Comparison of ENCODE assay signal across 18 cellular contexts in the genomic region with DNA sequence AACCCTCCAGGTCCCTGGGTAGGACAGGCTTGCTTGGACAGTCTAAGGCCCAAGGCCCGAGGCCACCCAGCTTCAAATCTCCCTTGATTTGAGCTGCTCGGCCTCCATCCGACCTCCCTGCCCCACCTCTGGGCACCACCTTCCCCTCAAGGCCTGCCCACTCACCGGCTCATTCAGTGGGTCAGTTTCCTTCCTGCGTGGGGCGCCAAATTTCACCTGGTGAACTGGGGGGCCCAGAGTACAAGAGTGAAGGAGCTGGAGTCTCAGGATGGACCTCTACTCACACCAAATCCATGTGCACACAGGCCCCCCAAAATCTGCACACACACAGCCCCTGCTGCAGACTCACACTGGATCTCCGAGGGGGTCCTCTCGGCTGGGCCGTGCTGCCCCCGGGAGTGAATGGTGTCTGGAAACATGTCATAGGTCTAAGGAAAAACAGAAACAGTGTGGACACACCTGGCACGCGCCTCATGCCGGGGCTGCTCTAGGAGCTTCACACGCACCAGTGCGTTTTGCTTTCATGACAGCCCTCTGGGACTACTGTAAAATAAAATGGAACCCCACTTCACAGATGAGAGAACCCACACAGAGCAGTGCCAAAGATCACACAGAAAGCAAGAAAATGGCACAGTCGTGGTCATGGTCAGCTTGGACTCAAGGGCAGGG. TPM values are rescaled to one million over a fixed set of nuclear protein-coding genes. Genes with fewer than 3 reads are reported as not detected.
DNase-seq lines count a peak whose midpoint lies in the region; ATAC-seq lines count a peak whose summit lies in the region.
"Had no signal": no experiment of that assay in that cellular context is flagged by ENCODE, and none has a peak within 500 bp of the region (broad histone marks: within the 10 kb centered on the region; RNA-seq: fewer than 3 reads in every experiment).

No MANE protein-coding gene starts in this region.

- no peaks in the 10 kb centered on the region for H3K9me3 ChIP-seq in CD4-positive, alpha-beta memory T cell (ENCODE audit: control insufficient read depth in 1 of 2, low read length in 2 of 2)
- H3K9me3 ChIP-seq: psoas muscle, tibial artery had no signal

- no peaks in the 10 kb centered on the region for H3K27me3 ChIP-seq in CD4-positive, alpha-beta memory T cell (ENCODE audit: insufficient read depth, low read length)
- H3K27me3 ChIP-seq: foreskin keratinocyte, tibial artery had no signal

- no peaks in the 10 kb centered on the region for H3K27me3 Mint-ChIP-seq in CD4-positive, alpha-beta memory T cell
- H3K27me3 Mint-ChIP-seq in activated CD4-positive, alpha-beta memory T cell treated with anti-CD3 and anti-CD28 coated beads for 36 hours: no peaks in the 10 kb centered on the region
- no peaks in the 10 kb centered on the region for H3K27me3 Mint-ChIP-seq in naive thymus-derived CD8-positive, alpha-beta T cell

- H3K27ac Mint-ChIP-seq in CD4-positive, alpha-beta memory T cell: peak overlapping the region in 5 of 7 donors; percentile 18 to 78 (median 59)
- peak overlapping the region; percentile 25 for H3K27ac Mint-ChIP-seq in activated CD4-positive, alpha-beta memory T cell treated with anti-CD3 and anti-CD28 coated beads for 36 hours
- peak overlapping the region; percentile 11 to 88 (median 73) for H3K27ac Mint-ChIP-seq in naive thymus-derived CD8-positive, alpha-beta T cell
- H3K27ac Mint-ChIP-seq: endodermal cell had no signal

- peak overlapping the region in 4 of 8 donors; percentile 15 to 64 (median 46) for H3K4me3 Mint-ChIP-seq in CD4-positive, alpha-beta memory T cell
- H3K4me3 Mint-ChIP-seq in activated CD4-positive, alpha-beta memory T cell treated with anti-CD3 and anti-CD28 coated beads for 36 hours: no peak overlapping the region
- H3K4me3 Mint-ChIP-seq in naive thymus-derived CD8-positive, alpha-beta T cell: peak overlapping the region in 5 of 10 donors; percentile 46 to 81 (median 58)
- H3K4me3 Mint-ChIP-seq: CD14-positive monocyte, endodermal cell, immature natural killer cell had no signal

- peaks cover 13 to 44% (median 27%) of the 10 kb centered on the region in 4 donors for H3K4me1 Mint-ChIP-seq in CD4-positive, alpha-beta memory T cell
- H3K4me1 Mint-ChIP-seq in activated CD4-positive, alpha-beta memory T cell treated with anti-CD3 and anti-CD28 coated beads for 36 hours (ENCODE audit: low read depth): peaks cover 28% of the 10 kb centered on the region
- peaks cover 16 to 62% (median 50%) of the 10 kb centered on the region in 4 donors for H3K4me1 Mint-ChIP-seq in naive thymus-derived CD8-positive, alpha-beta T cell

- no peaks in the 10 kb centered on the region for H3K9me3 Mint-ChIP-seq in CD4-positive, alpha-beta memory T cell
- no peaks in the 10 kb centered on the region for H3K9me3 Mint-ChIP-seq in activated CD4-positive, alpha-beta memory T cell treated with anti-CD3 and anti-CD28 coated beads for 36 hours
- no peaks in the 10 kb centered on the region for H3K9me3 Mint-ChIP-seq in naive thymus-derived CD8-positive, alpha-beta T cell
- H3K9me3 Mint-ChIP-seq: endodermal cell, immature natural killer cell had no signal

- no peak overlapping the region for H3K4me3 ChIP-seq in CD4-positive, alpha-beta memory T cell (ENCODE audit: low read length in 2 of 2)
- H3K4me3 ChIP-seq: psoas muscle, tibial artery had no signal

- POLR2A ChIA-PET in CD4-positive, alpha-beta memory T cell (lab: Charles Lee; ENCODE audit: partially characterized antibody): interaction anchor here (0.8 to 9.4 kb wide), 11 partner anchors 10 to 79 kb away, joined by 3 to 143 read pairs (median 4); a partner anchor contains a TSS
- POLR2A ChIA-PET in activated CD4-positive, alpha-beta memory T cell treated with anti-CD3 and anti-CD28 coated beads for 36 hours (lab: Charles Lee): no interaction called here
- POLR2A ChIA-PET in naive thymus-derived CD8-positive, alpha-beta T cell (lab: Charles Lee): interaction anchor here (0.8 to 7.3 kb wide), 9 partner anchors 8 to 312 kb away, joined by 3 to 135 read pairs (median 19); a partner anchor contains a TSS

- H3K4me1 ChIP-seq in CD4-positive, alpha-beta memory T cell (ENCODE audit: insufficient read depth, low read length): peaks cover 32% of the 10 kb centered on the region

- intact Hi-C loops in CD4-positive, alpha-beta memory T cell (cut with micrococcal nuclease): no loop called here
- intact Hi-C loops in activated CD4-positive, alpha-beta memory T cell treated with anti-CD3 and anti-CD28 coated beads for 36 hours (cut with micrococcal nuclease): no loop called here

- CTCF ChIA-PET in CD4-positive, alpha-beta memory T cell (lab: Charles Lee; ENCODE audit: partially characterized antibody): interaction anchor here (1.1 to 2.1 kb wide), 3 partner anchors 13 to 56 kb away, joined by 3 to 7 read pairs (median 4); a partner anchor contains a TSS
- CTCF ChIA-PET in activated CD4-positive, alpha-beta memory T cell treated with anti-CD3 and anti-CD28 coated beads for 36 hours (lab: Charles Lee): interaction anchor here (0.9 to 1.4 kb wide), 2 partner anchors 11 to 45 kb away, joined by 3 read pairs; a partner anchor contains a TSS

- no peak overlapping the region for H3K27ac ChIP-seq in CD4-positive, alpha-beta memory T cell (ENCODE audit: low read depth, low read length)
- H3K27ac ChIP-seq: foreskin keratinocyte, psoas muscle, tibial artery had no signal

- peaks cover 29% of the 10 kb centered on the region for H3K36me3 ChIP-seq in CD4-positive, alpha-beta memory T cell (ENCODE audit: insufficient read depth, low read length)

- ATAC-seq in naive thymus-derived CD8-positive, alpha-beta T cell: no peak
- ATAC-seq in HG02763 (IDR thresholded peaks at IDR 0.05; ENCODE audit: unreplicated experiment): no peak
- ATAC-seq: foreskin keratinocyte, psoas muscle, SK-N-SH treated with all-trans-retinoic acid at 6 μM for 48 hours had no signal

- peaks cover 11 to 43% of the 10 kb centered on the region in 2 donors for H3K36me3 Mint-ChIP-seq in CD4-positive, alpha-beta memory T cell
- peaks cover 17% of the 10 kb centered on the region for H3K36me3 Mint-ChIP-seq in activated CD4-positive, alpha-beta memory T cell treated with anti-CD3 and anti-CD28 coated beads for 36 hours
- peaks cover 0 to 39% (median 0%) of the 10 kb centered on the region in 3 donors for H3K36me3 Mint-ChIP-seq in naive thymus-derived CD8-positive, alpha-beta T cell

- DNase-seq in CD4-positive, alpha-beta memory T cell: no peak
- DNase-seq in GM19238 (ENCODE audit: insufficient read length, low spot score) (peak; percentile 50), CD1c-positive myeloid dendritic cell (ENCODE audit: extremely low spot score) (no peak), NCI-H2227 treated with DMSO at 0.1 percent for 48 hours (lab: John Stamatoyannopoulos, UW) (no peak)
- DNase-seq in activated CD4-positive, alpha-beta memory T cell treated with anti-CD3 and anti-CD28 coated beads for 36 hours: no peak
- DNase-seq in naive thymus-derived CD8-positive, alpha-beta T cell: peak in 1 of 10 donors; percentile 49
- no peak for DNase-seq in stimulated activated CD4-positive, alpha-beta T cell treated with anti-CD3 and anti-CD28 coated beads, Interleukin-15, amount 100 ng/mL, for 24 hours
- DNase-seq: activated CD8-positive, alpha-beta memory T cell treated with anti-CD3 and anti-CD28 coated beads, Interleukin-2, amount 50 U/mL, for 48 hours; activated naive CD4-positive, alpha-beta T cell treated with Interleukin-2 at 50 U/mL for 16 hours; caudate nucleus; endodermal cell; foreskin keratinocyte; immature natural killer cell; tibial artery had no signal

RNA-seq across cellular contexts. Expression of a gene that starts 3.6 kb away (rescaled TPM):
- total RNA-seq in CD4-positive, alpha-beta memory T cell: 100 to 1,000 TPM; 122 to 128 TPM
- polyA plus RNA-seq in CD4-positive, alpha-beta memory T cell: 10 to 100 TPM; 32.3 to 57.2 TPM
- total RNA-seq in activated CD4-positive, alpha-beta memory T cell treated with anti-CD3 and anti-CD28 coated beads for 36 hours: 10 to 100 TPM; 83.3 to 85.8 TPM
- 100 to 1,000 TPM; 128 to 135 TPM for total RNA-seq in naive thymus-derived CD8-positive, alpha-beta T cell
- 10 to 100 TPM; 26.6 to 55.5 (median 30.3) TPM for polyA plus RNA-seq in naive thymus-derived CD8-positive, alpha-beta T cell

RNA-seq across cellular contexts. Expression of a gene that starts 11.0 kb away (rescaled TPM):
- total RNA-seq in CD4-positive, alpha-beta memory T cell: 10 to 100 TPM; 41.3 to 42.7 TPM
- polyA plus RNA-seq in CD4-positive, alpha-beta memory T cell: 10 to 100 TPM; 22.4 to 42.1 TPM
- total RNA-seq in activated CD4-positive, alpha-beta memory T cell treated with anti-CD3 and anti-CD28 coated beads for 36 hours: 10 to 100 TPM; 31.3 to 32.2 TPM
- 10 to 100 TPM; 50.7 to 54.1 TPM for total RNA-seq in naive thymus-derived CD8-positive, alpha-beta T cell
- 10 to 100 TPM; 22.1 to 57.4 (median 36.1) TPM for polyA plus RNA-seq in naive thymus-derived CD8-positive, alpha-beta T cell

RNA-seq across cellular contexts. Expression of a gene that starts 21.0 kb away (rescaled TPM):
- 100 to 1,000 TPM; 805 to 832 TPM for total RNA-seq in CD4-positive, alpha-beta memory T cell
- polyA plus RNA-seq in CD4-positive, alpha-beta memory T cell: 100 to 1,000 TPM in 1 of 2 donors, 10 to 100 TPM in 1; 48.3 to 158 TPM
- total RNA-seq in activated CD4-positive, alpha-beta memory T cell treated with anti-CD3 and anti-CD28 coated beads for 36 hours: 100 to 1,000 TPM; 323 to 328 TPM
- total RNA-seq in naive thymus-derived CD8-positive, alpha-beta T cell: 1,000 to 10,000 TPM; 1,030 to 1,057 TPM
- polyA plus RNA-seq in naive thymus-derived CD8-positive, alpha-beta T cell: 100 to 1,000 TPM in 1 of 3 donors, 10 to 100 TPM in 2; 87.0 to 138 (median 96.6) TPM

RNA-seq across cellular contexts. Expression of a gene that starts 39.6 kb away (rescaled TPM):
- 10 to 100 TPM; 10.7 to 11.3 TPM for total RNA-seq in CD4-positive, alpha-beta memory T cell
- under 1 TPM in 1 of 2 donors, not detected in 1; 0.38 TPM for polyA plus RNA-seq in CD4-positive, alpha-beta memory T cell
- total RNA-seq in activated CD4-positive, alpha-beta memory T cell treated with anti-CD3 and anti-CD28 coated beads for 36 hours: 1 to 10 TPM in 1 of 2 experiments, under 1 TPM in 1; 0.94 to 1.6 TPM
- total RNA-seq in naive thymus-derived CD8-positive, alpha-beta T cell: 10 to 100 TPM; 13.0 to 18.4 TPM
- under 1 TPM; 0.09 to 0.50 (median 0.49) TPM for polyA plus RNA-seq in naive thymus-derived CD8-positive, alpha-beta T cell

RNA-seq across cellular contexts. Expression of a gene that starts 45.1 kb away (rescaled TPM):
- 1 to 10 TPM; 6.2 to 9.0 TPM for total RNA-seq in CD4-positive, alpha-beta memory T cell
- under 1 TPM in 1 of 2 donors, not detected in 1; 0.62 TPM for polyA plus RNA-seq in CD4-positive, alpha-beta memory T cell
- total RNA-seq in activated CD4-positive, alpha-beta memory T cell treated with anti-CD3 and anti-CD28 coated beads for 36 hours: under 1 TPM; 0.39 to 0.69 TPM
- total RNA-seq in naive thymus-derived CD8-positive, alpha-beta T cell: 10 to 100 TPM in 1 of 2 experiments, 1 to 10 TPM in 1; 9.0 to 10.3 TPM
- under 1 TPM; 0.09 to 0.38 (median 0.13) TPM for polyA plus RNA-seq in naive thymus-derived CD8-positive, alpha-beta T cell
- polyA plus RNA-seq: CD14-positive monocyte had no signal
